1 cellular context compared by ENCODE assay signal in genomic region chr2:231347081-231347480, GRCh38.
A peak's percentile ranks its signal among the peaks of the same experiment; 100 is the strongest.
TF ChIP-seq lines count a peak whose summit lies in the region.

No MANE protein-coding gene starts in this region.

TF ChIP-seq in K562, 482 proteins besides CTCF, POLR2A, EP300 and RAD21 (continues in another document):
- TF ChIP-seq ZBTB9 (CRISPR knock-in tag; IDR thresholded peaks at IDR 0.05) = no peak
- TF ChIP-seq EGR1 (conservative IDR thresholded peaks at IDR 0.05) = 0 out of 2 replicates have a peak, but pooled peaks have one; percentile 5
- TF ChIP-seq, protein P1, sequence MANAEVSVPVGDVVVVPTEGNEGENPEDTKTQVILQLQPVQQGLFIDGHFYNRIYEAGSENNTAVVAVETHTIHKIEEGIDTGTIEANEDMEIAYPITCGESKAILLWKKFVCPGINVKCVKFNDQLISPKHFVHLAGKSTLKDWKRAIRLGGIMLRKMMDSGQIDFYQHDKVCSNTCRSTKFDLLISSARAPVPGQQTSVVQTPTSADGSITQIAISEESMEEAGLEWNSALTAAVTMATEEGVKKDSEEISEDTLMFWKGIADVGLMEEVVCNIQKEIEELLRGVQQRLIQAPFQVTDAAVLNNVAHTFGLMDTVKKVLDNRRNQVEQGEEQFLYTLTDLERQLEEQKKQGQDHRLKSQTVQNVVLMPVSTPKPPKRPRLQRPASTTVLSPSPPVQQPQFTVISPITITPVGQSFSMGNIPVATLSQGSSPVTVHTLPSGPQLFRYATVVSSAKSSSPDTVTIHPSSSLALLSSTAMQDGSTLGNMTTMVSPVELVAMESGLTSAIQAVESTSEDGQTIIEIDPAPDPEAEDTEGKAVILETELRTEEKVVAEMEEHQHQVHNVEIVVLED (CRISPR knock-in tag; IDR thresholded peaks at IDR 0.05) = no peak
- no peak for TF ChIP-seq CREB3L1 (IDR thresholded peaks at IDR 0.05; ENCODE audit: borderline replicate concordance, low read depth)
- no peak for TF ChIP-seq ETV6 (IDR thresholded peaks at IDR 0.05; ENCODE audit: borderline replicate concordance in 1 of 2, low read depth in 2 of 2, low read length in 1 of 2)
- no peak for TF ChIP-seq ETV6 (CRISPR knock-in tag; IDR thresholded peaks at IDR 0.05; ENCODE audit: borderline replicate concordance)
- no peak for TF ChIP-seq HNRNPUL1 (IDR thresholded peaks at IDR 0.05; ENCODE audit: low read length)
- TF ChIP-seq, protein P2, sequence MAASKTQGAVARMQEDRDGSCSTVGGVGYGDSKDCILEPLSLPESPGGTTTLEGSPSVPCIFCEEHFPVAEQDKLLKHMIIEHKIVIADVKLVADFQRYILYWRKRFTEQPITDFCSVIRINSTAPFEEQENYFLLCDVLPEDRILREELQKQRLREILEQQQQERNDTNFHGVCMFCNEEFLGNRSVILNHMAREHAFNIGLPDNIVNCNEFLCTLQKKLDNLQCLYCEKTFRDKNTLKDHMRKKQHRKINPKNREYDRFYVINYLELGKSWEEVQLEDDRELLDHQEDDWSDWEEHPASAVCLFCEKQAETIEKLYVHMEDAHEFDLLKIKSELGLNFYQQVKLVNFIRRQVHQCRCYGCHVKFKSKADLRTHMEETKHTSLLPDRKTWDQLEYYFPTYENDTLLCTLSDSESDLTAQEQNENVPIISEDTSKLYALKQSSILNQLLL (CRISPR knock-in tag; IDR thresholded peaks at IDR 0.05; ENCODE audit: borderline replicate concordance) = no peak
- TF ChIP-seq CBFB (CRISPR knock-in tag; IDR thresholded peaks at IDR 0.05) = no peak
- 0 out of 2 replicates have a peak, but pooled peaks have one; percentile 18 for TF ChIP-seq ZBTB12 (CRISPR knock-in tag; IDR thresholded peaks at IDR 0.05)
- TF ChIP-seq CBFA2T2 (conservative IDR thresholded peaks at IDR 0.05) = peak; percentile 60
- peak; percentile 63 for TF ChIP-seq TEAD4 (IDR thresholded peaks at IDR 0.05; ENCODE audit: low read length)
- TF ChIP-seq TEAD4 (CRISPR knock-in tag; IDR thresholded peaks at IDR 0.05; ENCODE audit: borderline replicate concordance) = no peak
- no peak for TF ChIP-seq ZNF76 (CRISPR knock-in tag; IDR thresholded peaks at IDR 0.05; ENCODE audit: borderline replicate concordance)
- no peak for TF ChIP-seq NONO (IDR thresholded peaks at IDR 0.05; ENCODE audit: low read depth in 2 of 2, low read length in 1 of 2)
- TF ChIP-seq, protein P3, sequence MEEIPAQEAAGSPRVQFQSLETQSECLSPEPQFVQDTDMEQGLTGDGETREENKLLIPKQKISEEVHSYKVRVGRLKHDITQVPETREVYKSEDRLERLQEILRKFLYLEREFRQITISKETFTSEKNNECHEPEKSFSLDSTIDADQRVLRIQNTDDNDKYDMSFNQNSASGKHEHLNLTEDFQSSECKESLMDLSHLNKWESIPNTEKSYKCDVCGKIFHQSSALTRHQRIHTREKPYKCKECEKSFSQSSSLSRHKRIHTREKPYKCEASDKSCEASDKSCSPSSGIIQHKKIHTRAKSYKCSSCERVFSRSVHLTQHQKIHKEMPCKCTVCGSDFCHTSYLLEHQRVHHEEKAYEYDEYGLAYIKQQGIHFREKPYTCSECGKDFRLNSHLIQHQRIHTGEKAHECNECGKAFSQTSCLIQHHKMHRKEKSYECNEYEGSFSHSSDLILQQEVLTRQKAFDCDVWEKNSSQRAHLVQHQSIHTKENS (CRISPR knock-in tag; IDR thresholded peaks at IDR 0.05) = no peak
- peak; percentile 33; the same call in 1 of the 2 replicates for TF ChIP-seq FOSL1 (tag; conservative IDR thresholded peaks at IDR 0.05)
- TF ChIP-seq ZNF644 (tag; IDR thresholded peaks at IDR 0.05; ENCODE audit: low read depth) = no peak
- TF ChIP-seq ATF6 (CRISPR knock-in tag; IDR thresholded peaks at IDR 0.05) = no peak
- TF ChIP-seq KLF10 (CRISPR knock-in tag; IDR thresholded peaks at IDR 0.05) = no peak
- TF ChIP-seq POLR2B (IDR thresholded peaks at IDR 0.05; ENCODE audit: low read depth, partially characterized antibody) = no peak
- TF ChIP-seq, protein P4, sequence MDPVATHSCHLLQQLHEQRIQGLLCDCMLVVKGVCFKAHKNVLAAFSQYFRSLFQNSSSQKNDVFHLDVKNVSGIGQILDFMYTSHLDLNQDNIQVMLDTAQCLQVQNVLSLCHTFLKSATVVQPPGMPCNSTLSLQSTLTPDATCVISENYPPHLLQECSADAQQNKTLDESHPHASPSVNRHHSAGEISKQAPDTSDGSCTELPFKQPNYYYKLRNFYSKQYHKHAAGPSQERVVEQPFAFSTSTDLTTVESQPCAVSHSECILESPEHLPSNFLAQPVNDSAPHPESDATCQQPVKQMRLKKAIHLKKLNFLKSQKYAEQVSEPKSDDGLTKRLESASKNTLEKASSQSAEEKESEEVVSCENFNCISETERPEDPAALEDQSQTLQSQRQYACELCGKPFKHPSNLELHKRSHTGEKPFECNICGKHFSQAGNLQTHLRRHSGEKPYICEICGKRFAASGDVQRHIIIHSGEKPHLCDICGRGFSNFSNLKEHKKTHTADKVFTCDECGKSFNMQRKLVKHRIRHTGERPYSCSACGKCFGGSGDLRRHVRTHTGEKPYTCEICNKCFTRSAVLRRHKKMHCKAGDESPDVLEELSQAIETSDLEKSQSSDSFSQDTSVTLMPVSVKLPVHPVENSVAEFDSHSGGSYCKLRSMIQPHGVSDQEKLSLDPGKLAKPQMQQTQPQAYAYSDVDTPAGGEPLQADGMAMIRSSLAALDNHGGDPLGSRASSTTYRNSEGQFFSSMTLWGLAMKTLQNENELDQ (CRISPR knock-in tag; IDR thresholded peaks at IDR 0.05; ENCODE audit: borderline replicate concordance) = no peak
- no peak for TF ChIP-seq MLX (CRISPR knock-in tag; conservative IDR thresholded peaks at IDR 0.05)
- TF ChIP-seq RBM14 (IDR thresholded peaks at IDR 0.05; ENCODE audit: borderline replicate concordance, insufficient read depth, low read depth, low read length) = no peak
- TF ChIP-seq RCOR1 (IDR thresholded peaks at IDR 0.05; ENCODE audit: borderline replicate concordance in 1 of 2, low read depth in 2 of 2, low read length in 2 of 2) = 0 out of 4 replicates have a peak, but pooled peaks of 1 of the 2 experiments have one; percentile 8
- TF ChIP-seq ZNF717 (CRISPR knock-in tag; IDR thresholded peaks at IDR 0.05) = no peak
- TF ChIP-seq ZNF583 (CRISPR knock-in tag; IDR thresholded peaks at IDR 0.05) = no peak
- TF ChIP-seq CBFA2T3 (IDR thresholded peaks at IDR 0.05) = peak; percentile 75
- no peak for TF ChIP-seq RBM39 (optimal IDR thresholded peaks at IDR 0.05; ENCODE audit: low read depth, low read length)
- TF ChIP-seq HDAC8 (tag; IDR thresholded peaks at IDR 0.05) = no peak
- no peak for TF ChIP-seq ESRRA (IDR thresholded peaks at IDR 0.05; ENCODE audit: borderline replicate concordance, low read depth)
- TF ChIP-seq ZFX (CRISPR knock-in tag; IDR thresholded peaks at IDR 0.05) = no peak
- no peak for TF ChIP-seq RERE (CRISPR knock-in tag; IDR thresholded peaks at IDR 0.05; ENCODE audit: borderline replicate concordance)
- TF ChIP-seq THRAP3 (IDR thresholded peaks at IDR 0.05; ENCODE audit: borderline replicate concordance) = no peak
- TF ChIP-seq EWSR1 (IDR thresholded peaks at IDR 0.05; ENCODE audit: borderline replicate concordance, low read depth, partially characterized antibody) = no peak
- no peak for TF ChIP-seq ZEB2 (IDR thresholded peaks at IDR 0.05)
- no peak for TF ChIP-seq ATF1 (CRISPR knock-in tag; IDR thresholded peaks at IDR 0.05)
- TF ChIP-seq ATF1 (tag; IDR thresholded peaks at IDR 0.05) = peak; percentile 72
- TF ChIP-seq LCOR (CRISPR knock-in tag; IDR thresholded peaks at IDR 0.05) = no peak
- TF ChIP-seq KLF1 (tag; IDR thresholded peaks at IDR 0.05) = no peak
- TF ChIP-seq, protein P5, sequence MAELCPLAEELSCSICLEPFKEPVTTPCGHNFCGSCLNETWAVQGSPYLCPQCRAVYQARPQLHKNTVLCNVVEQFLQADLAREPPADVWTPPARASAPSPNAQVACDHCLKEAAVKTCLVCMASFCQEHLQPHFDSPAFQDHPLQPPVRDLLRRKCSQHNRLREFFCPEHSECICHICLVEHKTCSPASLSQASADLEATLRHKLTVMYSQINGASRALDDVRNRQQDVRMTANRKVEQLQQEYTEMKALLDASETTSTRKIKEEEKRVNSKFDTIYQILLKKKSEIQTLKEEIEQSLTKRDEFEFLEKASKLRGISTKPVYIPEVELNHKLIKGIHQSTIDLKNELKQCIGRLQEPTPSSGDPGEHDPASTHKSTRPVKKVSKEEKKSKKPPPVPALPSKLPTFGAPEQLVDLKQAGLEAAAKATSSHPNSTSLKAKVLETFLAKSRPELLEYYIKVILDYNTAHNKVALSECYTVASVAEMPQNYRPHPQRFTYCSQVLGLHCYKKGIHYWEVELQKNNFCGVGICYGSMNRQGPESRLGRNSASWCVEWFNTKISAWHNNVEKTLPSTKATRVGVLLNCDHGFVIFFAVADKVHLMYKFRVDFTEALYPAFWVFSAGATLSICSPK (IDR thresholded peaks at IDR 0.05; ENCODE audit: borderline replicate concordance) = no peak
- no peak for TF ChIP-seq TEAD2 (tag; IDR thresholded peaks at IDR 0.05)
